In the genomic region with DNA sequence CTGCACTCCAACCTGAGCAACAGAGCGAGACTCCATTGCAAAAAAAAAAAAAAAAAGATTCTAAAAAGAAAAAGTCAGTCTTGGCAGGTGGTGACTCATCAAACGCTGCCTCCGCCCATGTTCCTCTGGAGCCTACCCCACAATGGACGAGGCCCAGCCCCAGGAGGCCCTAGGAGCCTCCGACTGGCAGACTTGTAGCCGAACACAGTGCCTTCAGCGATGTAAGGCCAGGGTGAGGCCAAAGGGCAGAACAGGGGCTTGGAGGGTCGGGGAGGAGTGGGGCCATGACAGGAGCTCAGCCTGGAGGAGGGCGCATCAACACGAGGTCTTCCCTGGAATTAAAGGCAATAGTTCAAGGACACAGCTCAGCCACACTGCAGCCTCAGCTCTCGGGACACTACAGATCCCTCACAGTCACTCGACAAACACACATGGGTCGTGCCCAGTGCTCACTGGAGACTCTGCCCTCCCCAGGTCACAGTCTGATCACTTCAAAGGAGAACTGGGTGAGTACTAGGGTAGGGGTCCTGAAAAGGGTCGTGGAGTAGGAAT, we compare ENCODE assay signal across 10 cellular contexts. TPM values are rescaled to one million over a fixed set of nuclear protein-coding genes. Genes with fewer than 3 reads are reported as not detected.
DNase-seq lines count a peak whose midpoint lies in the region; ATAC-seq and TF ChIP-seq lines count a peak whose summit lies in the region.
"Had no signal": no experiment of that assay in that cellular context is flagged by ENCODE, and none has a peak within 500 bp of the region (broad histone marks: within the 10 kb centered on the region; RNA-seq: fewer than 3 reads in every experiment).

No MANE protein-coding gene starts in this region.

- RAD21 ChIA-PET in HCT116 (lab: Charles Lee; ENCODE audit: low non-redundant PET in 1 of 2, low total read pairs in 2 of 2, uncharacterized antibody in 2 of 2, unreplicated experiment in 2 of 2), result no interaction called here

- DNase-seq in HCT116 (ENCODE audit: low read depth, low spot score) (no peak), adrenal gland (peak; percentile 65 to 85 (median 83)), kidney tubule cell (ENCODE audit: low spot score) (peak; percentile 46), NCI-H187 treated with DMSO at 0.1 percent for 48 hours (lab: John Stamatoyannopoulos, UW) (no peak), SK-N-DZ (ENCODE audit: low spot score) (no peak), NCI-H1092 (lab: John Stamatoyannopoulos, UW) (no peak), NCI-H1694 (lab: John Stamatoyannopoulos, UW) (no peak)
- DNase-seq: activated B cell treated with CpG ODN at 0.5 μM for 24 hours, NCI-H2227 treated with DMSO at 0.1 percent for 48 hours had no signal

- no peaks in the 10 kb centered on the region for H3K9me3 ChIP-seq in BLaER1 treated with 17β-estradiol and CSF1 and Interleukin-3, amounts not matched to agents 10 nM and 100 nM (replicated peaks in 1 of 11)
- H3K9me3 ChIP-seq in HCT116 (ENCODE audit: control insufficient read depth in 1 of 2, insufficient read depth in 1 of 2, low read depth in 1 of 2, low read length in 2 of 2), result no peaks in the 10 kb centered on the region
- H3K9me3 ChIP-seq in adrenal gland (replicated peaks in 1 of 3), result no peaks in the 10 kb centered on the region

- TF ChIP-seq CTCF in HCT116 (IDR thresholded peaks at IDR 0.05 in 2 of 3, conservative IDR thresholded peaks at IDR 0.05 in 1 of 3; ENCODE audit: borderline replicate concordance in 1 of 3, insufficient read depth in 1 of 3, low read depth in 2 of 3, low read length in 2 of 3) (no peak), adrenal gland (IDR thresholded peaks at IDR 0.05) (no peak)

- H3K27ac ChIP-seq in BLaER1 treated with 17β-estradiol and CSF1 and Interleukin-3, amounts not matched to agents 10 nM and 100 nM, result peak overlapping the region in 4 of 11 experiments; percentile 13 to 55 (median 32); a peak in 4 of 22 replicates
- peak overlapping the region; percentile 65 for H3K27ac ChIP-seq in HCT116 (ENCODE audit: low read depth, low read length)
- peak overlapping the region in 4 of 5 donors; percentile 41 to 86 (median 80) for H3K27ac ChIP-seq in adrenal gland

- TF ChIP-seq RAD21 in HCT116 (IDR thresholded peaks at IDR 0.05; ENCODE audit: low read depth), result no peak

- intact Hi-C loops in HCT116 (cut with micrococcal nuclease), result no loop called here
- intact Hi-C loops in adrenal gland (cut with DNase I), result no loop called here

- no peaks in the 10 kb centered on the region for H4K20me1 ChIP-seq in BLaER1 treated with 17β-estradiol and CSF1 and Interleukin-3, amounts not matched to agents 10 nM and 100 nM
- H4K20me1 ChIP-seq in HCT116 (ENCODE audit: insufficient read depth), result no peaks in the 10 kb centered on the region

- no peaks in the 10 kb centered on the region for H3K27me3 ChIP-seq in BLaER1 treated with 17β-estradiol and CSF1 and Interleukin-3, amounts not matched to agents 10 nM and 100 nM
- no peaks in the 10 kb centered on the region for H3K27me3 ChIP-seq in HCT116 (ENCODE audit: insufficient read depth, low read length)
- no peaks in the 10 kb centered on the region for H3K27me3 ChIP-seq in adrenal gland

- CTCF ChIA-PET in HCT116 (lab: Charles Lee), result interaction anchor here (0.6 kb wide), 1 partner anchor 152 kb away, joined by 3 read pairs; no protein-coding TSS in a partner anchor

- WGBS in adrenal gland, 4 donors, result 29 to 32% (median 30%) methylated on average over 11 to 14 of the region's 14 CpGs

- H3K36me3 ChIP-seq in BLaER1 treated with 17β-estradiol and CSF1 and Interleukin-3, amounts not matched to agents 10 nM and 100 nM, result peaks cover 24 to 43% (median 32%) of the 10 kb centered on the region in 11 experiments
- 0 out of 4 replicates have a peak, but pooled peaks cover 0 to 2% of the 10 kb centered on the region in 2 experiments for H3K36me3 ChIP-seq in HCT116 (ENCODE audit: control insufficient read depth in 1 of 2, insufficient read depth in 2 of 2, low read length in 2 of 2)
- H3K36me3 ChIP-seq in adrenal gland (replicated peaks in 1 of 2), result peaks cover 0 to 22% of the 10 kb centered on the region in 2 donors

- no peaks in the 10 kb centered on the region for H3K9me2 ChIP-seq in HCT116 (ENCODE audit: insufficient read depth)

- ATAC-seq in HCT116, result peak; percentile 48

- peak overlapping the region in 7 of 11 experiments; percentile 10 to 70 (median 33); a peak in 11 of 22 replicates for H3K4me2 ChIP-seq in BLaER1 treated with 17β-estradiol and CSF1 and Interleukin-3, amounts not matched to agents 10 nM and 100 nM
- peak overlapping the region; percentile 64 for H3K4me2 ChIP-seq in HCT116 (ENCODE audit: low read length)

- POLR2A ChIA-PET in HCT116 (lab: Charles Lee), result interaction anchor here (1.3 kb wide), 1 partner anchor 28 kb away, joined by 3 read pairs; no protein-coding TSS in a partner anchor

- H3K4me1 ChIP-seq in BLaER1 treated with 17β-estradiol and CSF1 and Interleukin-3, amounts not matched to agents 10 nM and 100 nM, result peaks cover 9 to 46% (median 22%) of the 10 kb centered on the region in 10 experiments
- H3K4me1 ChIP-seq in HCT116 (ENCODE audit: control insufficient read depth in 1 of 2, insufficient read depth in 2 of 2, low read length in 2 of 2), result peaks cover 23 to 47% of the 10 kb centered on the region in 2 experiments
- H3K4me1 ChIP-seq in adrenal gland (replicated peaks in 1 of 2), result peaks cover 13% of the 10 kb centered on the region in 2 donors

- TF ChIP-seq POLR2A in HCT116 (IDR thresholded peaks at IDR 0.05; ENCODE audit: borderline replicate concordance, extremely low read depth, insufficient read depth, insufficient read length) (no peak), adrenal gland (IDR thresholded peaks at IDR 0.05) (no peak)

- H3K4me3 ChIP-seq in BLaER1 treated with 17β-estradiol and CSF1 and Interleukin-3, amounts not matched to agents 10 nM and 100 nM, result no peak overlapping the region
- H3K4me3 ChIP-seq in HCT116 (replicated peaks in 1 of 2; ENCODE audit: low read depth in 1 of 2, low read length in 2 of 2) (peak overlapping the region in 1 of 2 experiments; percentile 18; a peak in 1 of 4 replicates), adrenal gland (peak overlapping the region in 1 of 4 donors; percentile 10)

- H3K9ac ChIP-seq in BLaER1 treated with 17β-estradiol and CSF1 and Interleukin-3, amounts not matched to agents 10 nM and 100 nM, result peak overlapping the region in 2 of 11 experiments; percentile 32 to 42; a peak in 4 of 22 replicates
- H3K9ac ChIP-seq in HCT116 (ENCODE audit: low read length), result peak overlapping the region; percentile 36; the same call in 1 of the 2 replicates

- H3K79me2 ChIP-seq in HCT116 (ENCODE audit: insufficient read depth, low read length), result peaks cover 7% of the 10 kb centered on the region; the same call in 1 of the 2 replicates

- BruUV-seq in HCT116 (replicated peaks; lab: Mats Ljungman, UMichigan), result no TSS peak

- H2AFZ ChIP-seq in HCT116 (ENCODE audit: low read depth, low read length, poor library complexity, severe bottlenecking), result no peak overlapping the region

TF ChIP-seq in HCT116, 20 proteins besides CTCF, POLR2A, EP300 and RAD21 (continues in another document):
- no peak for TF ChIP-seq CBX3 (IDR thresholded peaks at IDR 0.05; ENCODE audit: low read depth)
- TF ChIP-seq EZH2 (IDR thresholded peaks at IDR 0.05), result no peak
- no peak for TF ChIP-seq JUND (IDR thresholded peaks at IDR 0.05)
- TF ChIP-seq EGR1 (IDR thresholded peaks at IDR 0.05; ENCODE audit: low read depth), result no peak
- TF ChIP-seq ZNF274 (IDR thresholded peaks at IDR 0.05; ENCODE audit: low read depth, low read length), result no peak
- no peak; the same call in 1 of the 2 replicates for TF ChIP-seq POLR2AphosphoS5 (IDR thresholded peaks at IDR 0.05; ENCODE audit: low read depth, low read length)
- TF ChIP-seq EZH2phosphoT487 (IDR thresholded peaks at IDR 0.05; ENCODE audit: borderline replicate concordance), result no peak

RNA-seq across cellular contexts. Expression of gene USE1, which starts 5.1 kb away (rescaled TPM):
- total RNA-seq in HCT116 (2021; ENCODE audit: unreplicated experiment), result 27.5 TPM
- polyA plus RNA-seq in HCT116 (2012), result 34.7 and 34.8 TPM in 2 replicates
- 10 to 100 TPM; 30.7 to 55.6 (median 44.7) TPM for total RNA-seq in adrenal gland
- 10 to 100 TPM; 23.7 to 87.8 (median 75.3) TPM for polyA plus RNA-seq in adrenal gland
- 4.6 and 6.2 TPM in 2 replicates for polyA plus RNA-seq in SK-N-DZ (2014; cell fraction: cytosol; rRNA removed)
- polyA plus RNA-seq in SK-N-DZ (2014; cell fraction: nucleus; rRNA removed), result 18.4 and 19.1 TPM in 2 replicates

RNA-seq across cellular contexts. Expression of gene OCEL1, which starts 5.7 kb away (rescaled TPM):
- total RNA-seq in HCT116 (2021; ENCODE audit: unreplicated experiment) (39.8 TPM), adrenal gland (10 to 100 TPM in 7 of 8 donors, 1 to 10 TPM in 1; 6.1 to 49.1 (median 33.8) TPM)
- polyA plus RNA-seq in HCT116 (2012), result 28.3 and 33.8 TPM in 2 replicates
- polyA plus RNA-seq in adrenal gland, result 10 to 100 TPM; 10.3 to 48.2 (median 27.0) TPM
- 1.6 and 3.9 TPM in 2 replicates for polyA plus RNA-seq in SK-N-DZ (2014; cell fraction: cytosol; rRNA removed)
- 0.78 and 9.6 TPM in 2 replicates for polyA plus RNA-seq in SK-N-DZ (2014; cell fraction: nucleus; rRNA removed)

RNA-seq across cellular contexts. Expression of gene NR2F6, which starts 25.4 kb away (rescaled TPM):
- total RNA-seq in HCT116 (2021; ENCODE audit: unreplicated experiment), result 88.0 TPM
- polyA plus RNA-seq in HCT116 (2012), result 57.6 and 61.3 TPM in 2 replicates
- total RNA-seq in adrenal gland, result 100 to 1,000 TPM in 1 of 8 donors, 10 to 100 TPM in 7; 36.2 to 140 (median 60.3) TPM
- polyA plus RNA-seq in adrenal gland, result 10 to 100 TPM in 2 of 3 donors, 1 to 10 TPM in 1; 6.6 to 26.3 (median 22.6) TPM
- 90.3 and 107 TPM in 2 replicates for polyA plus RNA-seq in SK-N-DZ (2014; cell fraction: cytosol; rRNA removed)
- polyA plus RNA-seq in SK-N-DZ (2014; cell fraction: nucleus; rRNA removed), result 73.5 and 90.3 TPM in 2 replicates

RNA-seq across cellular contexts. Expression of gene USHBP1, which starts 44.3 kb away (rescaled TPM):
- total RNA-seq in HCT116 (2021; ENCODE audit: unreplicated experiment) (0.15 TPM), adrenal gland (10 to 100 TPM in 2 of 8 donors, 1 to 10 TPM in 6; 1.8 to 13.2 (median 5.3) TPM)
- polyA plus RNA-seq in HCT116 (2012), result 0.04 and 0.16 TPM in 2 replicates
- 10 to 100 TPM in 2 of 3 donors, under 1 TPM in 1; 0.71 to 23.6 (median 10.4) TPM for polyA plus RNA-seq in adrenal gland
- polyA plus RNA-seq in SK-N-DZ (2014; cell fraction: cytosol; rRNA removed), result 0.02 and 0.45 TPM in 2 replicates
- polyA plus RNA-seq in SK-N-DZ (2014; cell fraction: nucleus; rRNA removed), result 0.24 and 0.28 TPM in 2 replicates

RNA-seq across cellular contexts. Expression of gene BABAM1, which starts 47.0 kb away (rescaled TPM):
- 93.3 TPM for total RNA-seq in HCT116 (2021; ENCODE audit: unreplicated experiment)
- polyA plus RNA-seq in HCT116 (2012), result 71.5 and 72.7 TPM in 2 replicates
- total RNA-seq in adrenal gland, result 100 to 1,000 TPM in 1 of 8 donors, 10 to 100 TPM in 7; 68.5 to 128 (median 79.4) TPM
- 100 to 1,000 TPM in 2 of 3 donors, 10 to 100 TPM in 1; 71.1 to 116 (median 101) TPM for polyA plus RNA-seq in adrenal gland
- 109 and 123 TPM in 2 replicates for polyA plus RNA-seq in SK-N-DZ (2014; cell fraction: cytosol; rRNA removed)
- 137 and 164 TPM in 2 replicates for polyA plus RNA-seq in SK-N-DZ (2014; cell fraction: nucleus; rRNA removed)

Comparison
In these comparisons a context has a peak if more than half of its experiments do, and no peak if none do; other contexts are left out.
1. DNase-seq: peak in adrenal gland (7 of 7) and kidney tubule cell (single experiment); none in HCT116 (single experiment), NCI-H187 treated with DMSO at 0.1 percent for 48 hours (single experiment), SK-N-DZ (single experiment), NCI-H1092 (single experiment) and NCI-H1694 (single experiment).